Comparison of ENCODE assay signal across 19 cellular contexts in genomic region chr5:137218896-137219295, GRCh38.
A peak's percentile ranks its signal among the peaks of the same experiment; 100 is the strongest.
DNase-seq lines count a peak whose midpoint lies in the region; ATAC-seq and TF ChIP-seq lines count a peak whose summit lies in the region.
"Had no signal": no experiment of that assay in that cellular context is flagged by ENCODE, and none has a peak within 500 bp of the region (broad histone marks: within the 10 kb centered on the region; RNA-seq: fewer than 3 reads in every experiment).

No MANE protein-coding gene starts in this region.

- H3K27ac ChIP-seq in mammary epithelial cell (ENCODE audit: insufficient read depth, low read depth, low read length) (no peak overlapping the region), prostate gland (peak overlapping the region; percentile 47 to 75)
- H3K27ac ChIP-seq: BLaER1, KMS-11, neural progenitor cell, Peyer's patch, tibial artery, WERI-Rb-1 had no signal

- no peak for ATAC-seq in stimulated activated naive CD8-positive, alpha-beta T cell treated with anti-CD3 and anti-CD28 coated beads, Interleukin-15, Interleukin-2, amounts not matched to agents 100 U/mL and 50 U/mL, for 24 hours
- no peak for ATAC-seq in mucosa of descending colon
- ATAC-seq in GM19324 (IDR thresholded peaks at IDR 0.05; ENCODE audit: low FRiP score, unreplicated experiment) = no peak
- ATAC-seq: activated CD8-positive, alpha-beta T cell treated with anti-CD3 and anti-CD28 coated beads for 36 hours; activated T-cell treated with anti-CD3 and anti-CD28 coated beads, Interleukin-2, amount 50 U/mL, for 72 hours had no signal

- dilution Hi-C loops in mammary epithelial cell (cut with HindIII; ENCODE audit: low sequenced_read_pairs) = no loop called here

- no peak for TF ChIP-seq POLR2A in prostate gland (IDR thresholded peaks at IDR 0.05)

- H3K4me2 ChIP-seq in mammary epithelial cell (ENCODE audit: insufficient read depth, low read depth, low read length) = peak overlapping the region; percentile 45
- H3K4me2 ChIP-seq: BLaER1, KMS-11, neural progenitor cell had no signal

- CTCF ChIA-PET in mammary epithelial cell (lab: Charles Lee; ENCODE audit: low non-redundant PET) = interaction anchor here (0.8 to 2.0 kb wide), 2 partner anchors 17 to 144 kb away, joined by 8 to 13 read pairs; no protein-coding TSS in a partner anchor

- no TSS peak for BruUV-seq in mammary epithelial cell (replicated peaks; lab: Mats Ljungman, UMichigan)

- no peaks in the 10 kb centered on the region for H3K79me2 ChIP-seq in mammary epithelial cell (ENCODE audit: insufficient read depth, low read length)

- H3K9me3 ChIP-seq in mammary epithelial cell (replicated peaks; ENCODE audit: insufficient read depth, low read length) (no peaks in the 10 kb centered on the region), prostate gland (no peaks in the 10 kb centered on the region), mucosa of descending colon (no peaks in the 10 kb centered on the region)
- H3K9me3 ChIP-seq: BLaER1, Peyer's patch, tibial artery had no signal

- DNase-seq in EH (ENCODE audit: low read depth) (peak; percentile 26), NCI-H2196 treated with DMSO at 0.1 percent for 48 hours (lab: John Stamatoyannopoulos, UW; ENCODE audit: unreplicated experiment) (peak; percentile 77), mammary epithelial cell (peak; percentile 48), prostate gland (ENCODE audit: low spot score) (peak; percentile 58), mucosa of descending colon (no peak)
- no peak for DNase-seq in stimulated activated naive CD8-positive, alpha-beta T cell treated with anti-CD3 and anti-CD28 coated beads, Interleukin-15, Interleukin-2, amounts not matched to agents 100 U/mL and 50 U/mL, for 24 hours
- DNase-seq: activated CD8-positive, alpha-beta T cell treated with anti-CD3 and anti-CD28 coated beads for 36 hours; activated T-cell treated with anti-CD3 and anti-CD28 coated beads, Interleukin-2, amount 50 U/mL, for 72 hours; foreskin melanocyte; left cardiac atrium; NCI-H1436 treated with DMSO at 0.1 percent for 48 hours; NCI-H524 treated with DMSO at 0.1 percent for 48 hours; Peyer's patch; tibial artery; WERI-Rb-1 had no signal

- no peaks in the 10 kb centered on the region for H3K27me3 ChIP-seq in mammary epithelial cell (ENCODE audit: insufficient read depth, low read length)
- H3K27me3 ChIP-seq in prostate gland (replicated peaks; ENCODE audit: insufficient read depth) = no peaks in the 10 kb centered on the region
- H3K27me3 ChIP-seq: BLaER1, neural progenitor cell, Peyer's patch, tibial artery had no signal

- H3K4me1 ChIP-seq in mammary epithelial cell (ENCODE audit: insufficient read depth, low read length) (peaks cover 35% of the 10 kb centered on the region), prostate gland (replicated peaks) (peaks cover 5% of the 10 kb centered on the region), mucosa of descending colon (ENCODE audit: low read depth) (no peaks in the 10 kb centered on the region)
- H3K4me1 ChIP-seq: BLaER1, neural progenitor cell, Peyer's patch had no signal

- H4K20me1 ChIP-seq in mammary epithelial cell (ENCODE audit: insufficient read depth, low read length) = no peaks in the 10 kb centered on the region
- H4K20me1 ChIP-seq: BLaER1 had no signal

- no peaks in the 10 kb centered on the region for H3K36me3 ChIP-seq in mammary epithelial cell (ENCODE audit: insufficient read depth, low read length)
- H3K36me3 ChIP-seq in prostate gland = no peaks in the 10 kb centered on the region
- H3K36me3 ChIP-seq in mucosa of descending colon (ENCODE audit: low read depth) = no peaks in the 10 kb centered on the region
- H3K36me3 ChIP-seq: BLaER1, neural progenitor cell, Peyer's patch, tibial artery, WERI-Rb-1 had no signal

- in situ Hi-C loops in mammary epithelial cell (cut with MboI; ENCODE audit: low sequenced_read_pairs in 2 of 2) = loop anchor here (5.0 to 25.0 kb wide), 3 partner anchors 142 to 407 kb away; no protein-coding TSS in a partner anchor

- peak overlapping the region; percentile 29 for H2AFZ ChIP-seq in mammary epithelial cell (ENCODE audit: low read depth, low read length)
- H2AFZ ChIP-seq: neural progenitor cell had no signal

- H3K9ac ChIP-seq in mammary epithelial cell (ENCODE audit: insufficient read depth, low read length) = no peak overlapping the region
- H3K9ac ChIP-seq: BLaER1, KMS-11, neural progenitor cell had no signal

- intact Hi-C loops in mammary epithelial cell (cut with micrococcal nuclease) = loop anchor here (2.0 kb wide), 1 partner anchor 14 kb away; no protein-coding TSS in a partner anchor
- intact Hi-C loops in prostate gland (cut with DNase I) = no loop called here
- intact Hi-C loops in mucosa of descending colon (cut with DNase I, micrococcal nuclease) = no loop called here

- H3K4me3 ChIP-seq in mammary epithelial cell (replicated peaks in 1 of 3; ENCODE audit: insufficient read depth in 1 of 3, low read depth in 2 of 3, low read length in 3 of 3) (no peak overlapping the region), prostate gland (no peak overlapping the region), mucosa of descending colon (no peak overlapping the region)
- H3K4me3 ChIP-seq: BLaER1, neural progenitor cell, Peyer's patch, tibial artery had no signal

- WGBS in mammary epithelial cell (ENCODE audit: low coverage, missing lambda C conversion rate) = 16% methylated on average over 1 of the region's 1 CpG
- 12% methylated on average over 1 of the region's 1 CpG for WGBS in prostate gland

- no peak for TF ChIP-seq CTCF in mammary epithelial cell (conservative IDR thresholded peaks at IDR 0.05 in 1 of 2, IDR thresholded peaks at IDR 0.05 in 1 of 2; ENCODE audit: extremely low read depth in 1 of 2, insufficient read depth in 1 of 2, low read depth in 1 of 2, low read length in 2 of 2)
- no peak for TF ChIP-seq CTCF in prostate gland (IDR thresholded peaks at IDR 0.05)
- TF ChIP-seq CTCF in mucosa of descending colon (IDR thresholded peaks at IDR 0.05) = no peak

Comparison
In these comparisons a context has a peak if more than half of its experiments do, and no peak if none do; other contexts are left out.
1. DNase-seq: peak in EH (single experiment), NCI-H2196 treated with DMSO at 0.1 percent for 48 hours (single experiment), mammary epithelial cell (single experiment) and prostate gland (single experiment); none in stimulated activated naive CD8-positive, alpha-beta T cell treated with anti-CD3 and anti-CD28 coated beads, Interleukin-15, Interleukin-2, amounts not matched to agents 100 U/mL and 50 U/mL, for 24 hours (single experiment) and mucosa of descending colon (0 of 3).